Comparison of ENCODE assay signal across 8 cellular contexts in genomic region chr10:87659571-87660483, GRCh38. TPM values are rescaled to one million over a fixed set of nuclear protein-coding genes. Genes with fewer than 3 reads are reported as not detected.
DNase-seq lines count a peak whose midpoint lies in the region; ATAC-seq and TF ChIP-seq lines count a peak whose summit lies in the region.

PAPSS2 (plus strand) TSS chr10:87659878; CDS start chr10:87659982, 104 bp downstream.

- H3K27ac Mint-ChIP-seq in effector memory CD8-positive, alpha-beta T cell = no peak within 1 kb of the TSS

- no peak for TF ChIP-seq POLR2A in stomach (IDR thresholded peaks at IDR 0.05)

- intact Hi-C loops in stomach (cut with DNase I; ENCODE audit: low total_unique reads) = loop anchor here (5.0 kb wide), 2 partner anchors 67 to 77 kb away; no protein-coding TSS in a partner anchor

- peak; percentile 48 for ATAC-seq in effector memory CD8-positive, alpha-beta T cell (replicated peaks)
- ATAC-seq in HG02678 (IDR thresholded peaks at IDR 0.05; ENCODE audit: unreplicated experiment) = no peak

- peaks cover 55 to 77% of the 10 kb centered on the region in 2 donors for H3K27me3 Mint-ChIP-seq in effector memory CD8-positive, alpha-beta T cell

- H3K9me3 Mint-ChIP-seq in effector memory CD8-positive, alpha-beta T cell = no peaks in the 10 kb centered on the region

- H3K4me1 ChIP-seq in HUES48 (ENCODE audit: control insufficient read depth, insufficient read depth, low read length) (peaks cover 44% of the 10 kb centered on the region), stomach (peaks cover 5 to 49% (median 24%) of the 10 kb centered on the region in 4 donors)

- H3K27ac ChIP-seq in HUES48 (ENCODE audit: low read depth, low read length) = peak within 1 kb of the TSS; percentile 70
- peak within 1 kb of the TSS; percentile 7; the same call in 1 of the 2 replicates for H3K27ac ChIP-seq in WERI-Rb-1
- H3K27ac ChIP-seq in stomach = peak within 1 kb of the TSS; percentile 59 to 86 (median 79)

- peaks cover 7% of the 10 kb centered on the region for H3K36me3 Mint-ChIP-seq in effector memory CD8-positive, alpha-beta T cell (ENCODE audit: insufficient read depth)

- H3K27me3 ChIP-seq in HUES48 (ENCODE audit: control insufficient read depth, insufficient read depth, low read length) (no peaks in the 10 kb centered on the region), WERI-Rb-1 (ENCODE audit: insufficient read depth, low read depth, severe bottlenecking) (no peaks in the 10 kb centered on the region), stomach (no peaks in the 10 kb centered on the region)

- WGBS in stomach, 5 donors = 1 to 2% (median 1%) methylated on average over 49 to 82 of the region's 82 CpGs

- H3K9me3 ChIP-seq in HUES48 (ENCODE audit: control insufficient read depth, insufficient read depth, low read length) (no peaks in the 10 kb centered on the region), WERI-Rb-1 (ENCODE audit: severe bottlenecking) (no peaks in the 10 kb centered on the region), stomach (no peaks in the 10 kb centered on the region)

- peak within 1 kb of the TSS; percentile 97 for H3K4me3 ChIP-seq in HUES48 (ENCODE audit: low read depth, low read length)
- H3K4me3 ChIP-seq in WERI-Rb-1 (ENCODE audit: low read depth, low read length) = peak within 1 kb of the TSS; percentile 89
- H3K4me3 ChIP-seq in stomach = peak within 1 kb of the TSS; percentile 62 to 79 (median 73)

- peaks cover 9 to 13% of the 10 kb centered on the region in 2 donors for H3K4me1 Mint-ChIP-seq in effector memory CD8-positive, alpha-beta T cell (ENCODE audit: low read depth in 2 of 2)

- peak within 1 kb of the TSS; percentile 76 to 85 for H3K4me3 Mint-ChIP-seq in effector memory CD8-positive, alpha-beta T cell

- peak; percentile 64 for DNase-seq in ELF-1 (ENCODE audit: low read depth, low spot score)
- DNase-seq in WERI-Rb-1 = peak; percentile 58
- DNase-seq in effector memory CD8-positive, alpha-beta T cell = peak in 1 of 3 experiments; percentile 5
- peak; percentile 53 to 75 for DNase-seq in lung microvascular endothelial cell (ENCODE audit: low read depth in 2 of 2)
- DNase-seq in stomach = peak; percentile 53
- DNase-seq in NK-92 (lab: John Stamatoyannopoulos, UW; ENCODE audit: unreplicated experiment) = no peak

- TF ChIP-seq CTCF in WERI-Rb-1 (IDR thresholded peaks at IDR 0.05; ENCODE audit: low read depth, low read length) (peak; percentile 19; the same call in 1 of the 2 replicates), stomach (IDR thresholded peaks at IDR 0.05) (no peak)

- TF ChIP-seq EP300 in stomach (IDR thresholded peaks at IDR 0.05) = no peak

- no peaks in the 10 kb centered on the region for H3K36me3 ChIP-seq in HUES48 (ENCODE audit: control insufficient read depth, insufficient read depth, low read length)
- H3K36me3 ChIP-seq in WERI-Rb-1 = no peaks in the 10 kb centered on the region
- no peaks in the 10 kb centered on the region for H3K36me3 ChIP-seq in stomach

- H3K9ac ChIP-seq in HUES48 (ENCODE audit: low read depth, low read length) = peak within 1 kb of the TSS; percentile 81

RNA-seq across cellular contexts. Expression of gene PAPSS2, which starts in this region (rescaled TPM):
- total RNA-seq in lung microvascular endothelial cell (54.0 and 140 TPM in 2 replicates), stomach (10 to 100 TPM in 4 of 5 donors, 1 to 10 TPM in 1; 1.3 to 17.3 (median 12.6) TPM)
- polyA plus RNA-seq in stomach = 1 to 10 TPM; 2.7 to 9.5 (median 8.0) TPM

Comparison
In these comparisons a context has a peak if more than half of its experiments do, and no peak if none do; other contexts are left out.
1. H3K27ac ChIP-seq: peak in every context shown above with its lines; median percentile 79 in stomach; 70 in HUES48; 7 in WERI-Rb-1.